Comparison of ENCODE assay signal across 8 cellular contexts in genomic region chr12:57744194-57744776, GRCh38. TPM values are rescaled to one million over a fixed set of nuclear protein-coding genes. Genes with fewer than 3 reads are reported as not detected.
DNase-seq lines count a peak whose midpoint lies in the region; ATAC-seq and TF ChIP-seq lines count a peak whose summit lies in the region.

No MANE protein-coding gene starts in this region.

- H3K9ac ChIP-seq in mesenchymal stem cell (ENCODE audit: low read length) = peak overlapping the region; percentile 98

- H2BK5ac ChIP-seq in mesenchymal stem cell (ENCODE audit: low read depth, low read length, poor library complexity, severe bottlenecking) = no peak overlapping the region

- POLR2A ChIA-PET in WTC11 (lab: Charles Lee) = interaction anchor here (0.9 to 1.8 kb wide), 7 partner anchors 8 to 291 kb away, joined by 3 to 12 read pairs (median 4); partner anchors contain the start of gene ATP23

- no peaks in the 10 kb centered on the region for H3K9me3 ChIP-seq in mesenchymal stem cell (ENCODE audit: control insufficient read depth, low read length)

- peak overlapping the region; percentile 84 for H4K91ac ChIP-seq in mesenchymal stem cell (ENCODE audit: low read length)

- H2AFZ ChIP-seq in mesenchymal stem cell (ENCODE audit: low read depth, low read length) = peak overlapping the region; percentile 36

- H3K14ac ChIP-seq in mesenchymal stem cell (ENCODE audit: low read length in 2 of 2) = no peak overlapping the region

- no peaks in the 10 kb centered on the region; the same call in 1 of the 2 replicates for H3K9me3 Mint-ChIP-seq in WTC11

- H3K27me3 Mint-ChIP-seq in WTC11 (ENCODE audit: low read depth) = peaks cover 52% of the 10 kb centered on the region

- H4K8ac ChIP-seq in mesenchymal stem cell (ENCODE audit: low read length) = peak overlapping the region; percentile 73

- peaks cover 9% of the 10 kb centered on the region for H3K4me1 ChIP-seq in mesenchymal stem cell (ENCODE audit: control insufficient read depth, insufficient read depth, low read depth, low read length)

- CTCF ChIA-PET in WTC11 (lab: Charles Lee) = interaction anchor here (1.1 to 4.7 kb wide), 7 partner anchors 12 to 519 kb away, joined by 3 to 34 read pairs (median 6); partner anchors contain the start of genes B4GALNT1 and GLI1

- H3K27ac ChIP-seq in mesenchymal stem cell (ENCODE audit: low read length, poor library complexity, severe bottlenecking) = peak overlapping the region; percentile 82

- ATAC-seq in GM21360 (IDR thresholded peaks at IDR 0.05; ENCODE audit: unreplicated experiment) (peak; percentile 30), HG03565 (IDR thresholded peaks at IDR 0.05; ENCODE audit: unreplicated experiment) (peak; percentile 13), WTC11 (no peak; the same call in 1 of the 2 replicates)

- peak overlapping the region; percentile 65 to 67 for H3K18ac ChIP-seq in mesenchymal stem cell (ENCODE audit: low read depth in 1 of 2, low read length in 2 of 2)

- H2BK15ac ChIP-seq in mesenchymal stem cell (ENCODE audit: low read depth, poor library complexity, severe bottlenecking) = peak overlapping the region; percentile 68

- 40% methylated on average over 19 of the region's 21 CpGs for WGBS in mesenchymal stem cell

- H3K4me1 Mint-ChIP-seq in WTC11 = peaks cover 16% of the 10 kb centered on the region

- peak overlapping the region in 1 of 2 experiments; percentile 24 for H3K4ac ChIP-seq in mesenchymal stem cell (ENCODE audit: low read depth in 1 of 2, low read length in 2 of 2)

- DNase-seq in DMS114 treated with DMSO at 0.1 percent for 48 hours (lab: John Stamatoyannopoulos, UW; ENCODE audit: unreplicated experiment) (peak; percentile 47), WTC11 (ENCODE audit: low spot score) (peak; percentile 59), dedifferentiated amniotic fluid mesenchymal stem cell (ENCODE audit: extremely low spot score) (peak; percentile 71), mesenchymal stem cell (no peak), NCI-H128 (lab: John Stamatoyannopoulos, UW; ENCODE audit: unreplicated experiment) (no peak)
- DNase-seq in stimulated activated CD8-positive, alpha-beta memory T cell treated with anti-CD3 and anti-CD28 coated beads, Interleukin-7, amount 100 ng/mL, for 4 hours (ENCODE audit: low read depth in 2 of 2) = peak; percentile 51 to 59

- TF ChIP-seq CTCF in WTC11 (IDR thresholded peaks at IDR 0.05) = no peak

- H3K23ac ChIP-seq in mesenchymal stem cell (ENCODE audit: low read length in 2 of 2) = no peak overlapping the region

- H3K79me1 ChIP-seq in mesenchymal stem cell (replicated peaks; ENCODE audit: low read length, poor library complexity, severe bottlenecking) = peaks cover 9% of the 10 kb centered on the region

- H3K4me3 Mint-ChIP-seq in WTC11 = peak overlapping the region; percentile 93

- peaks cover 32% of the 10 kb centered on the region for H3K36me3 Mint-ChIP-seq in WTC11

- H3K4me3 ChIP-seq in mesenchymal stem cell (ENCODE audit: insufficient read depth in 1 of 2, low read depth in 1 of 2, low read length in 2 of 2) = peak overlapping the region; percentile 51 to 96

- peak overlapping the region; percentile 98 for H3K27ac Mint-ChIP-seq in WTC11

- H2BK120ac ChIP-seq in mesenchymal stem cell (ENCODE audit: low read depth, low read length) = peak overlapping the region; percentile 77

- peak overlapping the region; percentile 79 for H3K4me2 ChIP-seq in mesenchymal stem cell (ENCODE audit: low read length, poor library complexity, severe bottlenecking)

- no peak overlapping the region for H2BK12ac ChIP-seq in mesenchymal stem cell (ENCODE audit: low read length in 2 of 2)

- H2AK5ac ChIP-seq in mesenchymal stem cell (ENCODE audit: low read length, severe bottlenecking) = peak overlapping the region; percentile 29

- peaks cover 33% of the 10 kb centered on the region in 2 experiments for H3K27me3 ChIP-seq in mesenchymal stem cell (ENCODE audit: control insufficient read depth in 1 of 2, insufficient read depth in 1 of 2, low read length in 2 of 2)

- H3K36me3 ChIP-seq in mesenchymal stem cell (ENCODE audit: control insufficient read depth in 1 of 2, insufficient read depth in 2 of 2, low read depth in 1 of 2, low read length in 2 of 2) = peaks cover 15 to 36% of the 10 kb centered on the region in 2 experiments

TF ChIP-seq in WTC11, 78 proteins besides CTCF, POLR2A, EP300 and RAD21 (continues in another document):
- TF ChIP-seq SMAD3 (CRISPR knock-in tag; IDR thresholded peaks at IDR 0.05; ENCODE audit: borderline replicate concordance) (no peak), ATF2 (CRISPR knock-in tag; IDR thresholded peaks at IDR 0.05; ENCODE audit: borderline replicate concordance, low read depth) (no peak), ETV6 (CRISPR knock-in tag; IDR thresholded peaks at IDR 0.05) (no peak), NFATC4 (CRISPR knock-in tag; IDR thresholded peaks at IDR 0.05) (no peak), FOXK1 (CRISPR knock-in tag; IDR thresholded peaks at IDR 0.05) (no peak), ATF6 (CRISPR knock-in tag; IDR thresholded peaks at IDR 0.05) (no peak), EMX1 (CRISPR knock-in tag; IDR thresholded peaks at IDR 0.05) (no peak), TCF7 (CRISPR knock-in tag; IDR thresholded peaks at IDR 0.05; ENCODE audit: low read depth) (no peak)
- TF ChIP-seq, protein P1, sequence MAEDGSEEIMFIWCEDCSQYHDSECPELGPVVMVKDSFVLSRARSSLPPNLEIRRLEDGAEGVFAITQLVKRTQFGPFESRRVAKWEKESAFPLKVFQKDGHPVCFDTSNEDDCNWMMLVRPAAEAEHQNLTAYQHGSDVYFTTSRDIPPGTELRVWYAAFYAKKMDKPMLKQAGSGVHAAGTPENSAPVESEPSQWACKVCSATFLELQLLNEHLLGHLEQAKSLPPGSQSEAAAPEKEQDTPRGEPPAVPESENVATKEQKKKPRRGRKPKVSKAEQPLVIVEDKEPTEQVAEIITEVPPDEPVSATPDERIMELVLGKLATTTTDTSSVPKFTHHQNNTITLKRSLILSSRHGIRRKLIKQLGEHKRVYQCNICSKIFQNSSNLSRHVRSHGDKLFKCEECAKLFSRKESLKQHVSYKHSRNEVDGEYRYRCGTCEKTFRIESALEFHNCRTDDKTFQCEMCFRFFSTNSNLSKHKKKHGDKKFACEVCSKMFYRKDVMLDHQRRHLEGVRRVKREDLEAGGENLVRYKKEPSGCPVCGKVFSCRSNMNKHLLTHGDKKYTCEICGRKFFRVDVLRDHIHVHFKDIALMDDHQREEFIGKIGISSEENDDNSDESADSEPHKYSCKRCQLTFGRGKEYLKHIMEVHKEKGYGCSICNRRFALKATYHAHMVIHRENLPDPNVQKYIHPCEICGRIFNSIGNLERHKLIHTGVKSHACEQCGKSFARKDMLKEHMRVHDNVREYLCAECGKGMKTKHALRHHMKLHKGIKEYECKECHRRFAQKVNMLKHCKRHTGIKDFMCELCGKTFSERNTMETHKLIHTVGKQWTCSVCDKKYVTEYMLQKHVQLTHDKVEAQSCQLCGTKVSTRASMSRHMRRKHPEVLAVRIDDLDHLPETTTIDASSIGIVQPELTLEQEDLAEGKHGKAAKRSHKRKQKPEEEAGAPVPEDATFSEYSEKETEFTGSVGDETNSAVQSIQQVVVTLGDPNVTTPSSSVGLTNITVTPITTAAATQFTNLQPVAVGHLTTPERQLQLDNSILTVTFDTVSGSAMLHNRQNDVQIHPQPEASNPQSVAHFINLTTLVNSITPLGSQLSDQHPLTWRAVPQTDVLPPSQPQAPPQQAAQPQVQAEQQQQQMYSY (CRISPR knock-in tag; IDR thresholded peaks at IDR 0.05) = no peak

RNA-seq across cellular contexts. Expression of gene TSPAN31, which starts 0.6 kb away (rescaled TPM):
- 9.9 to 18.6 TPM (median 18.4 TPM) in 3 replicates for total RNA-seq in WTC11 (2021)
- polyA plus RNA-seq in mesenchymal stem cell (2013, experiment 1 of 2) = 22.7 TPM
- 23.2 TPM for polyA plus RNA-seq in mesenchymal stem cell (2013, experiment 2 of 2)

RNA-seq across cellular contexts. Expression of gene AGAP2, which starts 5.7 kb away (rescaled TPM):
- total RNA-seq in WTC11 (2021) = 2.0 to 2.7 TPM (median 2.3 TPM) in 3 replicates
- 0.03 TPM for polyA plus RNA-seq in mesenchymal stem cell (2013, experiment 1 of 2)
- 0.04 TPM for polyA plus RNA-seq in mesenchymal stem cell (2013, experiment 2 of 2)

RNA-seq across cellular contexts. Expression of gene CDK4, which starts 7.8 kb away (rescaled TPM):
- 125 to 152 TPM (median 145 TPM) in 3 replicates for total RNA-seq in WTC11 (2021)
- polyA plus RNA-seq in mesenchymal stem cell (2013, experiment 1 of 2) = 168 TPM
- polyA plus RNA-seq in mesenchymal stem cell (2013, experiment 2 of 2) = 171 TPM

RNA-seq across cellular contexts. Expression of gene MARCHF9, which starts 10.6 kb away (rescaled TPM):
- total RNA-seq in WTC11 (2021) = 6.2 to 9.6 TPM (median 9.2 TPM) in 3 replicates
- 8.2 TPM for polyA plus RNA-seq in mesenchymal stem cell (2013, experiment 1 of 2)
- 8.2 TPM for polyA plus RNA-seq in mesenchymal stem cell (2013, experiment 2 of 2)

RNA-seq across cellular contexts. Expression of gene CYP27B1, which starts 22.6 kb away (rescaled TPM):
- 2.1 to 3.2 TPM (median 2.8 TPM) in 3 replicates for total RNA-seq in WTC11 (2021)
- 0.32 TPM for polyA plus RNA-seq in mesenchymal stem cell (2013, experiment 1 of 2)
- polyA plus RNA-seq in mesenchymal stem cell (2013, experiment 2 of 2) = 0.29 TPM

Comparison
In these comparisons a context has a peak if more than half of its experiments do, and no peak if none do; other contexts are left out.
1. DNase-seq: peak in DMS114 treated with DMSO at 0.1 percent for 48 hours (single experiment), WTC11 (single experiment), dedifferentiated amniotic fluid mesenchymal stem cell (single experiment) and stimulated activated CD8-positive, alpha-beta memory T cell treated with anti-CD3 and anti-CD28 coated beads, Interleukin-7, amount 100 ng/mL, for 4 hours (2 of 2); none in mesenchymal stem cell (single experiment) and NCI-H128 (single experiment).